Comparison of ENCODE assay signal across 11 cellular contexts in genomic region chr14:68526420-68527105, GRCh38.
DNase-seq lines count a peak whose midpoint lies in the region; ATAC-seq and TF ChIP-seq lines count a peak whose summit lies in the region.
"Had no signal": no experiment of that assay in that cellular context is flagged by ENCODE, and none has a peak within 500 bp of the region (broad histone marks: within the 10 kb centered on the region; RNA-seq: fewer than 3 reads in every experiment).

No MANE protein-coding gene starts in this region.

- no peaks in the 10 kb centered on the region for H3K9me3 ChIP-seq in esophagus (ENCODE audit: control insufficient read depth in 2 of 2, insufficient read depth in 1 of 2, low read depth in 1 of 2, low read length in 1 of 2)
- peaks cover 19% of the 10 kb centered on the region for H3K9me3 ChIP-seq in mucosa of descending colon
- peaks cover 5% of the 10 kb centered on the region for H3K9me3 ChIP-seq in thoracic aorta
- peaks cover 9% of the 10 kb centered on the region; the same call in 1 of the 2 replicates for H3K9me3 ChIP-seq in MG63

- ATAC-seq in mucosa of descending colon (peak; percentile 61), thoracic aorta (ENCODE audit: insufficient number of reproducible peaks, low FRiP score, low read depth) (peak; percentile 69)

- H3K36me3 ChIP-seq in esophagus (ENCODE audit: control insufficient read depth in 2 of 2, insufficient read depth in 2 of 2, low read length in 1 of 2) (no peaks in the 10 kb centered on the region), mucosa of descending colon (ENCODE audit: low read depth) (no peaks in the 10 kb centered on the region), thoracic aorta (no peaks in the 10 kb centered on the region), MG63 (no peaks in the 10 kb centered on the region)

- WGBS in esophagus, 2 donors: 77 to 82% methylated on average over 14 of the region's 14 CpGs

- peaks cover 0 to 17% of the 10 kb centered on the region in 2 donors for H3K4me1 ChIP-seq in esophagus (ENCODE audit: control insufficient read depth in 2 of 2, insufficient read depth in 2 of 2, low read length in 1 of 2)
- peaks cover 14% of the 10 kb centered on the region for H3K4me1 ChIP-seq in mucosa of descending colon (ENCODE audit: low read depth)
- H3K4me1 ChIP-seq in thoracic aorta (ENCODE audit: control insufficient read depth in 1 of 2, low read depth in 2 of 2): peaks cover 31 to 68% of the 10 kb centered on the region in 2 donors

- no peak for TF ChIP-seq CTCF in mucosa of descending colon (IDR thresholded peaks at IDR 0.05)
- TF ChIP-seq CTCF in thoracic aorta (IDR thresholded peaks at IDR 0.05): no peak
- no peak for TF ChIP-seq CTCF in GM20000 (IDR thresholded peaks at IDR 0.05; ENCODE audit: extremely low read depth, missing control alignments)

- DNase-seq in NCI-H460 (ENCODE audit: extremely low read depth, low read depth): peak; percentile 73
- no peak for DNase-seq in mucosa of descending colon
- peak; percentile 38 for DNase-seq in thoracic aorta (ENCODE audit: low spot score)
- DNase-seq in NCI-H128 (lab: John Stamatoyannopoulos, UW; ENCODE audit: unreplicated experiment): no peak
- DNase-seq in NCI-H2227 (lab: John Stamatoyannopoulos, UW; ENCODE audit: unreplicated experiment): no peak
- DNase-seq in MG63: no peak
- no peak for DNase-seq in GM20000 (ENCODE audit: low spot score)
- DNase-seq: CD8-positive, alpha-beta memory T cell; KBM-7; NCI-H524 treated with DMSO at 0.1 percent for 48 hours had no signal

- intact Hi-C loops in mucosa of descending colon (cut with DNase I, micrococcal nuclease): no loop called here

- H3K27ac ChIP-seq in esophagus (ENCODE audit: low read depth in 2 of 2, low read length in 1 of 2): peak overlapping the region; percentile 87 to 90
- H3K27ac ChIP-seq in thoracic aorta: peak overlapping the region; percentile 73 to 78

- H3K4me3 ChIP-seq in esophagus (ENCODE audit: low read depth in 1 of 2, low read length in 2 of 2): no peak overlapping the region
- no peak overlapping the region for H3K4me3 ChIP-seq in mucosa of descending colon
- H3K4me3 ChIP-seq in thoracic aorta: peak overlapping the region; percentile 12
- H3K4me3 ChIP-seq in MG63: no peak overlapping the region

- no peaks in the 10 kb centered on the region for H3K27me3 ChIP-seq in esophagus (ENCODE audit: control insufficient read depth in 1 of 2, insufficient read depth in 2 of 2, low read length in 2 of 2)
- H3K27me3 ChIP-seq in thoracic aorta (replicated peaks; ENCODE audit: insufficient read depth): no peaks in the 10 kb centered on the region
- no peaks in the 10 kb centered on the region for H3K27me3 ChIP-seq in MG63

Comparison
In these comparisons a context has a peak if more than half of its experiments do, and no peak if none do; other contexts are left out.
1. DNase-seq: peak in NCI-H460 (single experiment) and thoracic aorta (single experiment); none in mucosa of descending colon (0 of 3), NCI-H128 (single experiment), NCI-H2227 (single experiment), MG63 (single experiment) and GM20000 (single experiment).